8 cellular contexts compared by ENCODE assay signal in genomic region chr1:147494998-147495580, GRCh38. TPM values are rescaled to one million over a fixed set of nuclear protein-coding genes. Genes with fewer than 3 reads are reported as not detected.
DNase-seq lines count a peak whose midpoint lies in the region; ATAC-seq and TF ChIP-seq lines count a peak whose summit lies in the region.

No MANE protein-coding gene starts in this region.

- H3K9me3 Mint-ChIP-seq in CD4-positive, alpha-beta memory T cell: no peaks in the 10 kb centered on the region
- no peaks in the 10 kb centered on the region for H3K9me3 Mint-ChIP-seq in naive thymus-derived CD8-positive, alpha-beta T cell

- CTCF ChIA-PET in CD4-positive, alpha-beta memory T cell (lab: Charles Lee; ENCODE audit: partially characterized antibody): interaction anchor here (1.0 to 3.4 kb wide), 7 partner anchors 8 to 398 kb away, joined by 3 to 26 read pairs (median 9); no protein-coding TSS in a partner anchor

- peak overlapping the region in 2 of 8 donors; percentile 12 to 64 for H3K4me3 Mint-ChIP-seq in CD4-positive, alpha-beta memory T cell
- H3K4me3 Mint-ChIP-seq in naive thymus-derived CD8-positive, alpha-beta T cell: no peak overlapping the region

- DNase-seq in CD4-positive, alpha-beta memory T cell: peak; percentile 65 to 70 (median 67)
- DNase-seq in HPDE6-E6E7 (ENCODE audit: extremely low spot score) (peak; percentile 69), NOMO-1 treated with DMSO at 0.1 percent for 48 hours (lab: John Stamatoyannopoulos, UW; ENCODE audit: unreplicated experiment) (peak; percentile 47), epithelial cell of proximal tubule (ENCODE audit: low read depth) (no peak)
- peak; percentile 45 for DNase-seq in activated CD8-positive, alpha-beta memory T cell treated with anti-CD3 and anti-CD28 coated beads, Interleukin-2, amount 50 U/mL, for 24 hours (ENCODE audit: extremely low read depth)
- peak; percentile 46 to 86 (median 68) for DNase-seq in naive thymus-derived CD8-positive, alpha-beta T cell
- DNase-seq in stimulated activated naive CD4-positive, alpha-beta T cell (lab: John Stamatoyannopoulos, UW): peak; percentile 25 to 71 (median 60)

- H3K36me3 Mint-ChIP-seq in CD4-positive, alpha-beta memory T cell: no peaks in the 10 kb centered on the region
- no peaks in the 10 kb centered on the region for H3K36me3 Mint-ChIP-seq in naive thymus-derived CD8-positive, alpha-beta T cell

- no peaks in the 10 kb centered on the region for H3K9me3 ChIP-seq in CD4-positive, alpha-beta memory T cell (ENCODE audit: control insufficient read depth in 1 of 2, low read length in 2 of 2)

- no peaks in the 10 kb centered on the region for H3K4me1 ChIP-seq in CD4-positive, alpha-beta memory T cell (ENCODE audit: insufficient read depth, low read length)

- POLR2A ChIA-PET in CD4-positive, alpha-beta memory T cell (lab: Charles Lee; ENCODE audit: partially characterized antibody): no interaction called here
- POLR2A ChIA-PET in naive thymus-derived CD8-positive, alpha-beta T cell (lab: Charles Lee): no interaction called here

- no peak overlapping the region for H3K4me3 ChIP-seq in CD4-positive, alpha-beta memory T cell (ENCODE audit: low read length in 2 of 2)
- no peak overlapping the region for H3K4me3 ChIP-seq in epithelial cell of proximal tubule (ENCODE audit: low read depth, low read length)

- peak; percentile 78 for ATAC-seq in GM19372 (IDR thresholded peaks at IDR 0.05; ENCODE audit: low read depth, unreplicated experiment)
- ATAC-seq in naive thymus-derived CD8-positive, alpha-beta T cell: peak; percentile 99 to 100

- H3K27me3 ChIP-seq in CD4-positive, alpha-beta memory T cell (ENCODE audit: insufficient read depth, low read length): no peaks in the 10 kb centered on the region

- H3K27ac Mint-ChIP-seq in CD4-positive, alpha-beta memory T cell: no peak overlapping the region
- peak overlapping the region in 1 of 10 donors; percentile 27 for H3K27ac Mint-ChIP-seq in naive thymus-derived CD8-positive, alpha-beta T cell

- TF ChIP-seq CTCF in epithelial cell of proximal tubule (conservative IDR thresholded peaks at IDR 0.05; ENCODE audit: low read depth, low read length): peak; percentile 99

- intact Hi-C loops in CD4-positive, alpha-beta memory T cell (cut with micrococcal nuclease): loop anchor here (1.0 kb wide), 4 partner anchors 132 to 397 kb away; no protein-coding TSS in a partner anchor

- H3K36me3 ChIP-seq in CD4-positive, alpha-beta memory T cell (ENCODE audit: insufficient read depth, low read length): no peaks in the 10 kb centered on the region

- H3K27me3 Mint-ChIP-seq in CD4-positive, alpha-beta memory T cell: peaks cover 0 to 10% of the 10 kb centered on the region in 2 donors
- peaks cover 0 to 12% (median 3%) of the 10 kb centered on the region in 5 donors for H3K27me3 Mint-ChIP-seq in naive thymus-derived CD8-positive, alpha-beta T cell

- H3K27ac ChIP-seq in CD4-positive, alpha-beta memory T cell (ENCODE audit: low read depth, low read length): no peak overlapping the region

- H3K4me1 Mint-ChIP-seq in CD4-positive, alpha-beta memory T cell: peaks cover 0 to 2% (median under 1%) of the 10 kb centered on the region in 4 donors
- peaks cover 0 to 2% (median 0%) of the 10 kb centered on the region in 4 donors for H3K4me1 Mint-ChIP-seq in naive thymus-derived CD8-positive, alpha-beta T cell

RNA-seq across cellular contexts. Expression of gene BCL9, which starts 46.2 kb away (rescaled TPM):
- total RNA-seq in CD4-positive, alpha-beta memory T cell: 10 to 100 TPM; 12.7 to 15.5 TPM
- polyA plus RNA-seq in CD4-positive, alpha-beta memory T cell: 1 to 10 TPM in 1 of 2 donors, under 1 TPM in 1; 0.02 to 5.4 TPM
- total RNA-seq in epithelial cell of proximal tubule: 14.0 and 21.4 TPM in 2 replicates
- 10 to 100 TPM; 15.9 to 20.4 TPM for total RNA-seq in naive thymus-derived CD8-positive, alpha-beta T cell
- polyA plus RNA-seq in naive thymus-derived CD8-positive, alpha-beta T cell: 1 to 10 TPM; 2.9 to 8.9 (median 8.5) TPM
